In the genomic region with DNA sequence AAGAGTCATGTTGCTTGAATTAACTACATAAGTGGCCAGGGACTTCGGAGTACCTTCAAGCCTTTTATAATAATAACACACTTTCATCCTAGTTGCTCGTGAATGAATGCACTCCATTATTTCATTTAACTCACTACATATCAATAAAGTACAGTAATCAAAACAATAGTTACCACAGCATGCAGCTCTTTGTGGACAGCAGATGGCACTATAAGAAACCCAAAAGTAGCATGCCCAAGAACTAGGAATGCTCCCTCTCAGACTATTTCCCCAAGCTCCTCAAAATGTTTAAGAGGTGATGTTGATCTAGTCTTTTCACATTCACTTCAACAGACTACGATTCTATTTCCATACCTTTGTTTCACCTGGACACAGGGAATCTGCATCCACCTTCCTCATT, we compare ENCODE assay signal across 9 cellular contexts.
DNase-seq lines count a peak whose midpoint lies in the region; ATAC-seq and TF ChIP-seq lines count a peak whose summit lies in the region.
"Had no signal": no experiment of that assay in that cellular context is flagged by ENCODE, and none has a peak within 500 bp of the region (broad histone marks: within the 10 kb centered on the region; RNA-seq: fewer than 3 reads in every experiment).

No MANE protein-coding gene starts in this region.

- no peaks in the 10 kb centered on the region for H3F3A ChIP-seq in OCI-LY1 (ENCODE audit: insufficient read depth, low read length)

- ATAC-seq in HG03378 (IDR thresholded peaks at IDR 0.05; ENCODE audit: unreplicated experiment) (no peak), HG03460 (IDR thresholded peaks at IDR 0.05; ENCODE audit: unreplicated experiment) (no peak), HG02678 (IDR thresholded peaks at IDR 0.05; ENCODE audit: unreplicated experiment) (no peak)

- H3K4me2 ChIP-seq in OCI-LY1 (ENCODE audit: low read length), result no peak overlapping the region
- no peak overlapping the region for H3K4me2 ChIP-seq in fibroblast of lung (ENCODE audit: extremely low read depth, insufficient read depth, low read length)

- H4K20me1 ChIP-seq in OCI-LY1 (ENCODE audit: insufficient read depth, low read length) (no peaks in the 10 kb centered on the region), fibroblast of lung (ENCODE audit: control insufficient read depth, extremely low read depth, insufficient read depth, low read length) (no peaks in the 10 kb centered on the region)

- no peaks in the 10 kb centered on the region for H3K79me2 ChIP-seq in OCI-LY1 (ENCODE audit: insufficient read depth, low read length)
- no peaks in the 10 kb centered on the region for H3K79me2 ChIP-seq in fibroblast of lung (ENCODE audit: control insufficient read depth, insufficient read depth, low read length)

- no peaks in the 10 kb centered on the region for H3K9me2 ChIP-seq in OCI-LY1 (ENCODE audit: low read depth, low read length)

- no peaks in the 10 kb centered on the region for H3K9me3 ChIP-seq in OCI-LY1 (ENCODE audit: low read length)
- no peaks in the 10 kb centered on the region for H3K9me3 ChIP-seq in fibroblast of lung (ENCODE audit: control insufficient read depth, insufficient read depth, low read depth, low read length)

- H2AFZ ChIP-seq in OCI-LY1 (ENCODE audit: low read length) (no peak overlapping the region), fibroblast of lung (ENCODE audit: low read length) (no peak overlapping the region)

- no peak overlapping the region for H3K9ac ChIP-seq in OCI-LY1 (ENCODE audit: low read length)
- H3K9ac ChIP-seq in fibroblast of lung (ENCODE audit: insufficient read depth, low read length), result no peak overlapping the region

- H3K27me3 ChIP-seq in OCI-LY1 (ENCODE audit: insufficient read depth, low read length), result no peaks in the 10 kb centered on the region
- no peaks in the 10 kb centered on the region for H3K27me3 ChIP-seq in fibroblast of lung (ENCODE audit: control insufficient read depth, insufficient read depth, low read length)

- H3K4me3 ChIP-seq in OCI-LY1 (ENCODE audit: low read depth, low read length, poor library complexity, severe bottlenecking), result no peak overlapping the region
- no peak overlapping the region for H3K4me3 ChIP-seq in fibroblast of lung (replicated peaks in 1 of 4; ENCODE audit: control extremely low read depth in 1 of 4, insufficient read depth in 1 of 4, low read depth in 3 of 4, low read length in 4 of 4)

- H3K36me3 ChIP-seq in OCI-LY1 (ENCODE audit: insufficient read depth, low read length), result no peaks in the 10 kb centered on the region
- no peaks in the 10 kb centered on the region for H3K36me3 ChIP-seq in fibroblast of lung (ENCODE audit: control insufficient read depth, insufficient read depth, low read length)

- H3K27ac ChIP-seq in OCI-LY1 (ENCODE audit: low read depth, low read length, poor library complexity, severe bottlenecking) (no peak overlapping the region), fibroblast of lung (ENCODE audit: insufficient read depth, low read length) (no peak overlapping the region)
- H3K27ac ChIP-seq: HL-60 had no signal

- peak; percentile 30 for TF ChIP-seq CTCF in GM12873 (IDR thresholded peaks at IDR 0.05; ENCODE audit: insufficient read depth, low read depth, low read length, missing control alignments)
- peak; percentile 29; the same call in 1 of the 2 replicates for TF ChIP-seq CTCF in OCI-LY1 (IDR thresholded peaks at IDR 0.05; ENCODE audit: low read length)
- peak; percentile 22 to 57 for TF ChIP-seq CTCF in fibroblast of lung (conservative IDR thresholded peaks at IDR 0.05 in 1 of 2, IDR thresholded peaks at IDR 0.05 in 1 of 2; ENCODE audit: low read depth in 1 of 2, low read length in 2 of 2)

- DNase-seq in fibroblast of lung (ENCODE audit: low read depth in 2 of 2) (peak in 1 of 2 donors; percentile 37), putamen (ENCODE audit: low spot score) (peak; percentile 0)
- DNase-seq: effector CD8-positive, alpha-beta T cell had no signal

- H3K4me1 ChIP-seq in OCI-LY1 (ENCODE audit: insufficient read depth, low read length, severe bottlenecking) (no peaks in the 10 kb centered on the region), fibroblast of lung (ENCODE audit: control insufficient read depth, extremely low read depth, insufficient read depth, low read length) (no peaks in the 10 kb centered on the region)
